Comparison of ENCODE assay signal across 9 cellular contexts in the genomic region with DNA sequence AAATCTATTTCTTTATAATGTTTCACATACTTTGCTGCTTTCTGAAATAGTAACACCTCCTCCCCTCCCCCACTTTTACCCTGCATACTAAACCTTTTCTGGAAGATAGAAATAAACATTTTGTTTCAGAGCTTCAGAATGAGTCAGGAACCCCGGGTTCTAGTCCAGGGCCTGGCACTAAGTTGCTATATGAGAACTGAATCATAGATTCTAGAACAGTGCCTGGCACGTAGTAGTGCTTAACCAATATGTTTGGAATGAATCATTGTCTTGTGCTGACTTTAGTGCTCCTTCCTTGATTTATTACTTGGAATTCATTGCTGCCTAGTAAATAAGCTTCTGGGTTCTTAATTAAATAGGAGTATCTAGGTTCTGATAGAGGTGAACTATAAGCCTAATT. TPM values are rescaled to one million over a fixed set of nuclear protein-coding genes. Genes with fewer than 3 reads are reported as not detected.
DNase-seq lines count a peak whose midpoint lies in the region; ATAC-seq and TF ChIP-seq lines count a peak whose summit lies in the region.
"Had no signal": no experiment of that assay in that cellular context is flagged by ENCODE, and none has a peak within 500 bp of the region (broad histone marks: within the 10 kb centered on the region; RNA-seq: fewer than 3 reads in every experiment).

No MANE protein-coding gene starts in this region.

- ATAC-seq in GM19463 (IDR thresholded peaks at IDR 0.05; ENCODE audit: unreplicated experiment) (peak; percentile 37), RWPE2 (ENCODE audit: low read depth) (peak; percentile 55)
- ATAC-seq: K562 had no signal

- H3K27me3 ChIP-seq in RWPE2 (ENCODE audit: insufficient read depth, poor library complexity, severe bottlenecking): no peaks in the 10 kb centered on the region
- H3K27me3 ChIP-seq in tibial nerve: no peaks in the 10 kb centered on the region

- DNase-seq in RWPE2 (ENCODE audit: low spot score) (no peak), epithelial cell of esophagus (ENCODE audit: low read depth) (peak; percentile 86), tibial nerve (ENCODE audit: low spot score in 2 of 2) (no peak), SK-N-DZ (ENCODE audit: low spot score) (no peak), NCI-H2029 treated with DMSO at 0.1 percent for 48 hours (lab: John Stamatoyannopoulos, UW) (no peak), mucosa of gallbladder (ENCODE audit: low spot score) (no peak)
- peak; percentile 22 for DNase-seq in stimulated activated CD4-positive, alpha-beta T cell treated with anti-CD3 and anti-CD28 coated beads, Interleukin-1b, Interleukin-23, amount 100 ng/mL, for 4 hours (ENCODE audit: low read depth in 2 of 2)

- H3K4me1 ChIP-seq in RWPE2 (ENCODE audit: insufficient read depth, poor library complexity, severe bottlenecking): peaks cover 80% of the 10 kb centered on the region
- H3K4me1 ChIP-seq in tibial nerve: peaks cover 0 to 95% (median 64%) of the 10 kb centered on the region in 4 donors

- H3K36me3 ChIP-seq in RWPE2 (ENCODE audit: low read depth): no peaks in the 10 kb centered on the region
- no peaks in the 10 kb centered on the region for H3K36me3 ChIP-seq in tibial nerve

- H3K27ac ChIP-seq in RWPE2 (ENCODE audit: poor library complexity, severe bottlenecking) (peak overlapping the region; percentile 97), tibial nerve (peak overlapping the region in 2 of 4 donors; percentile 15 to 47)

- no peak for TF ChIP-seq EP300 in tibial nerve (IDR thresholded peaks at IDR 0.05)

- no peak for TF ChIP-seq POLR2A in tibial nerve (IDR thresholded peaks at IDR 0.05)

- WGBS in tibial nerve, 2 donors: 37 to 43% methylated on average over 2 of the region's 2 CpGs

- no peak for TF ChIP-seq CTCF in RWPE2 (IDR thresholded peaks at IDR 0.05; ENCODE audit: poor library complexity, severe bottlenecking)
- no peak for TF ChIP-seq CTCF in epithelial cell of esophagus (IDR thresholded peaks at IDR 0.05; ENCODE audit: insufficient read depth, low read depth, low read length, missing control alignments)
- TF ChIP-seq CTCF in tibial nerve (IDR thresholded peaks at IDR 0.05): no peak

- no peaks in the 10 kb centered on the region for H3K9me3 ChIP-seq in RWPE2 (ENCODE audit: severe bottlenecking)
- H3K9me3 ChIP-seq in tibial nerve: no peaks in the 10 kb centered on the region

- H3K4me3 ChIP-seq in RWPE2 (ENCODE audit: severe bottlenecking): no peak overlapping the region
- no peak overlapping the region for H3K4me3 ChIP-seq in epithelial cell of esophagus (ENCODE audit: low read length)
- no peak overlapping the region for H3K4me3 ChIP-seq in tibial nerve
- H3K4me3 ChIP-seq: K562 had no signal

RNA-seq across cellular contexts. Expression of a gene that starts 18.4 kb away (rescaled TPM):
- total RNA-seq in tibial nerve (100 to 1,000 TPM in 1 of 4 donors, 10 to 100 TPM in 3; 57.5 to 101 (median 74.7) TPM), mucosa of gallbladder (46.1 TPM)
- polyA plus RNA-seq in SK-N-DZ (2014; cell fraction: cytosol; rRNA removed): 19.3 and 22.9 TPM in 2 replicates
- 10.7 and 16.1 TPM in 2 replicates for polyA plus RNA-seq in SK-N-DZ (2014; cell fraction: nucleus; rRNA removed)

Comparison
In these comparisons a context has a peak if more than half of its experiments do, and no peak if none do; other contexts are left out.
1. DNase-seq: peak in epithelial cell of esophagus (single experiment) and stimulated activated CD4-positive, alpha-beta T cell treated with anti-CD3 and anti-CD28 coated beads, Interleukin-1b, Interleukin-23, amount 100 ng/mL, for 4 hours (2 of 2); none in RWPE2 (single experiment), tibial nerve (0 of 2), SK-N-DZ (single experiment), NCI-H2029 treated with DMSO at 0.1 percent for 48 hours (single experiment) and mucosa of gallbladder (single experiment).